In the genomic region with DNA sequence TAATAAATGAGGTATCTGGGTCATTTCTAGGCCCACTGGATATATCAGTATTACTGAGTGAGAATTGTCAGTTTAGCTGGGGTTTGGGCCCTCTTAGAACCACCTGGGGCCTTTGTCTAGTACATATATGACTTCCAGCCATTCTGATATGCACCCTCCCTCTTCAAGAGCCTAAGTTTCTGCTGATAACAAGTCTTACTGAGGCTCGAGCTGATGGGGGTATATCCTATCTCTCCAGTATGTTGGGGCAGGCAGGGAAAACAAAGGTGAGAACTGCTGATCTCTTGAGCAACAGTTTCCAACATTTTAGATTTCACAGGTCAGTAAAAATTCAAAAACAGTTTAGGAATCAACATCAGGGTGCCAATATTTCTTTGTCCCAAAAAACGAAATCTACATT, we compare ENCODE assay signal across 23 cellular contexts. TPM values are rescaled to one million over a fixed set of nuclear protein-coding genes. Genes with fewer than 3 reads are reported as not detected.
DNase-seq lines count a peak whose midpoint lies in the region; ATAC-seq, FAIRE-seq and TF ChIP-seq lines count a peak whose summit lies in the region.
"Had no signal": no experiment of that assay in that cellular context is flagged by ENCODE, and none has a peak within 500 bp of the region (broad histone marks: within the 10 kb centered on the region; RNA-seq: fewer than 3 reads in every experiment).

No MANE protein-coding gene starts in this region.

- H3K9me3 ChIP-seq in DOHH2 (ENCODE audit: control insufficient read depth, insufficient read depth, low read length) (no peaks in the 10 kb centered on the region), OCI-LY1 (ENCODE audit: low read length) (no peaks in the 10 kb centered on the region), SU-DHL-6 (ENCODE audit: insufficient read depth, low read length) (no peaks in the 10 kb centered on the region), K562 (replicated peaks; ENCODE audit: control insufficient read depth, insufficient read depth, low read depth, low read length) (no peaks in the 10 kb centered on the region)
- H3K9me3 ChIP-seq: A549; BLaER1 treated with 17β-estradiol and CSF1 and Interleukin-3, amounts not matched to agents 10 nM and 100 nM; Caco-2 had no signal

- intact Hi-C loops in K562 (cut with micrococcal nuclease): loop anchor here (5.0 to 10.0 kb wide), 2 partner anchors 111 to 461 kb away; no protein-coding TSS in a partner anchor

- no peaks in the 10 kb centered on the region for H3K9me1 ChIP-seq in K562 (ENCODE audit: control insufficient read depth, insufficient read depth, low read length)

- H3K9me2 ChIP-seq in DOHH2 (replicated peaks; ENCODE audit: control insufficient read depth, low read length) (no peaks in the 10 kb centered on the region), OCI-LY1 (ENCODE audit: low read depth, low read length) (no peaks in the 10 kb centered on the region), SU-DHL-6 (replicated peaks; ENCODE audit: insufficient read depth, low read length) (no peaks in the 10 kb centered on the region)

- POLR2A ChIA-PET in K562 (lab: Yijun Ruan, JAX): interaction anchor here (1.0 to 1.5 kb wide), 3 partner anchors 11 to 176 kb away, joined by 3 to 4 read pairs (median 3); no protein-coding TSS in a partner anchor

- peak; percentile 26 for FAIRE-seq in K562 (lab: Jason Lieb, UNC)
- FAIRE-seq: A549, D721Med, GM12878, GM12892, GM18507 had no signal

- H3K9ac ChIP-seq in OCI-LY1 (ENCODE audit: low read length) (peak overlapping the region; percentile 60; the same call in 1 of the 2 replicates), SU-DHL-6 (ENCODE audit: low read length) (peak overlapping the region; percentile 43; the same call in 1 of the 2 replicates), K562 (ENCODE audit: insufficient read depth in 1 of 2, low read depth in 2 of 2, low read length in 2 of 2) (no peak overlapping the region)
- H3K9ac ChIP-seq: BLaER1 treated with 17β-estradiol and CSF1 and Interleukin-3, amounts not matched to agents 10 nM and 100 nM had no signal

- H3K4me1 ChIP-seq in DOHH2 (ENCODE audit: control insufficient read depth, low read length) (peaks cover 64% of the 10 kb centered on the region), OCI-LY1 (ENCODE audit: insufficient read depth, low read length, severe bottlenecking) (peaks cover 74% of the 10 kb centered on the region), K562 (replicated peaks in 1 of 2; ENCODE audit: control insufficient read depth in 2 of 2, insufficient read depth in 2 of 2, low read length in 2 of 2) (peaks cover 0 to 10% of the 10 kb centered on the region in 2 experiments; a peak in 3 of 5 replicates)
- H3K4me1 ChIP-seq: A549, Caco-2 had no signal

- H3K4me3 ChIP-seq in DOHH2 (ENCODE audit: low read length): peak overlapping the region; percentile 54
- no peak overlapping the region for H3K4me3 ChIP-seq in OCI-LY1 (ENCODE audit: low read depth, low read length, poor library complexity, severe bottlenecking)
- no peak overlapping the region for H3K4me3 ChIP-seq in SU-DHL-6 (ENCODE audit: insufficient read depth, low read length, poor library complexity, severe bottlenecking)
- no peak overlapping the region for H3K4me3 ChIP-seq in K562
- H3K4me3 ChIP-seq: A549; BLaER1 treated with 17β-estradiol and CSF1 and Interleukin-3, amounts not matched to agents 10 nM and 100 nM; GM12878 had no signal

- H2AFZ ChIP-seq in OCI-LY1 (ENCODE audit: low read length) (0 out of 2 replicates have a peak overlapping the region, but pooled peaks have one; percentile 22), SU-DHL-6 (ENCODE audit: low read depth, low read length, severe bottlenecking) (peak overlapping the region; percentile 17), K562 (ENCODE audit: low read depth, low read length) (peak overlapping the region; percentile 44)

- TF ChIP-seq EP300 in K562 (IDR thresholded peaks at IDR 0.05; ENCODE audit: low read length): no peak

- in situ Hi-C loops in K562 (cut with MboI): no loop called here

- no peak for TF ChIP-seq POLR2A in K562 (conservative IDR thresholded peaks at IDR 0.05)

- H3K79me2 ChIP-seq in DOHH2 (ENCODE audit: control insufficient read depth, low read length) (no peaks in the 10 kb centered on the region), OCI-LY1 (ENCODE audit: insufficient read depth, low read length) (no peaks in the 10 kb centered on the region), SU-DHL-6 (ENCODE audit: insufficient read depth, low read length) (no peaks in the 10 kb centered on the region), K562 (ENCODE audit: control insufficient read depth, insufficient read depth, low read length) (no peaks in the 10 kb centered on the region)

- no peak for TF ChIP-seq RAD21 in K562 (CRISPR knock-in tag; conservative IDR thresholded peaks at IDR 0.05 in 1 of 2, IDR thresholded peaks at IDR 0.05 in 1 of 2)

- no peak for TF ChIP-seq CTCF in DOHH2 (IDR thresholded peaks at IDR 0.05; ENCODE audit: low read depth, low read length, poor library complexity, severe bottlenecking)
- TF ChIP-seq CTCF in OCI-LY1 (IDR thresholded peaks at IDR 0.05; ENCODE audit: low read length): no peak
- no peak for TF ChIP-seq CTCF in SU-DHL-6 (IDR thresholded peaks at IDR 0.05; ENCODE audit: insufficient read depth, low read length, poor library complexity, severe bottlenecking)
- no peak for TF ChIP-seq CTCF in K562 (IDR thresholded peaks at IDR 0.05 in 2 of 3, conservative IDR thresholded peaks at IDR 0.05 in 1 of 3; ENCODE audit: insufficient read depth in 2 of 3, low read depth in 1 of 3, low read length in 3 of 3)

- peak; percentile 73 for ATAC-seq in K562
- no peak for ATAC-seq in GM21619 (IDR thresholded peaks at IDR 0.05; ENCODE audit: unreplicated experiment)
- ATAC-seq: A549; CD8-positive, alpha-beta T cell; GM12878 had no signal

- no peaks in the 10 kb centered on the region for H3K27me3 ChIP-seq in DOHH2 (ENCODE audit: control insufficient read depth, low read length)
- H3K27me3 ChIP-seq in OCI-LY1 (ENCODE audit: insufficient read depth, low read length): no peaks in the 10 kb centered on the region
- no peaks in the 10 kb centered on the region for H3K27me3 ChIP-seq in SU-DHL-6 (ENCODE audit: low read length)
- H3K27me3 ChIP-seq in K562 (ENCODE audit: control insufficient read depth in 2 of 2, insufficient read depth in 2 of 2, low read length in 2 of 2): no peaks in the 10 kb centered on the region
- H3K27me3 ChIP-seq: BLaER1 treated with 17β-estradiol and CSF1 and Interleukin-3, amounts not matched to agents 10 nM and 100 nM had no signal

- H3F3A ChIP-seq in DOHH2 (ENCODE audit: control insufficient read depth, insufficient read depth) (peaks cover 9% of the 10 kb centered on the region), OCI-LY1 (ENCODE audit: insufficient read depth, low read length) (no peaks in the 10 kb centered on the region), SU-DHL-6 (ENCODE audit: insufficient read depth) (peaks cover 20% of the 10 kb centered on the region)

- peak overlapping the region; percentile 81 for H3K27ac ChIP-seq in DOHH2 (ENCODE audit: low read depth, low read length)
- peak overlapping the region; percentile 91 for H3K27ac ChIP-seq in OCI-LY1 (ENCODE audit: low read depth, low read length, poor library complexity, severe bottlenecking)
- H3K27ac ChIP-seq in SU-DHL-6 (ENCODE audit: low read depth, low read length): peak overlapping the region; percentile 94
- no peak overlapping the region for H3K27ac ChIP-seq in K562 (ENCODE audit: extremely low read depth, low read depth, low read length)
- H3K27ac ChIP-seq: 22Rv1; A549; BLaER1 treated with 17β-estradiol and CSF1 and Interleukin-3, amounts not matched to agents 10 nM and 100 nM; C4-2B had no signal

- BruUV-seq in K562 (replicated peaks; lab: Mats Ljungman, UMichigan): no TSS peak

- H3K36me3 ChIP-seq in DOHH2 (ENCODE audit: control insufficient read depth, low read length) (no peaks in the 10 kb centered on the region; the same call in 1 of the 2 replicates), OCI-LY1 (ENCODE audit: insufficient read depth, low read length) (no peaks in the 10 kb centered on the region), SU-DHL-6 (ENCODE audit: low read length) (no peaks in the 10 kb centered on the region), K562 (ENCODE audit: control insufficient read depth, insufficient read depth, low read length) (no peaks in the 10 kb centered on the region)
- H3K36me3 ChIP-seq: BLaER1 treated with 17β-estradiol and CSF1 and Interleukin-3, amounts not matched to agents 10 nM and 100 nM had no signal

- H3K4me2 ChIP-seq in DOHH2 (ENCODE audit: low read length) (peak overlapping the region; percentile 71), OCI-LY1 (ENCODE audit: low read length) (no peak overlapping the region), SU-DHL-6 (ENCODE audit: low read depth, low read length, poor library complexity, severe bottlenecking) (peak overlapping the region; percentile 83), K562 (ENCODE audit: insufficient read depth, low read length) (peak overlapping the region; percentile 22; the same call in 1 of the 2 replicates)
- H3K4me2 ChIP-seq: A549; BLaER1 treated with 17β-estradiol and CSF1 and Interleukin-3, amounts not matched to agents 10 nM and 100 nM had no signal

- no peaks in the 10 kb centered on the region for H4K20me1 ChIP-seq in DOHH2 (ENCODE audit: control insufficient read depth, insufficient read depth, low read depth, low read length)
- H4K20me1 ChIP-seq in OCI-LY1 (ENCODE audit: insufficient read depth, low read length): no peaks in the 10 kb centered on the region
- no peaks in the 10 kb centered on the region for H4K20me1 ChIP-seq in SU-DHL-6 (ENCODE audit: low read depth, low read length)
- H4K20me1 ChIP-seq in K562 (replicated peaks; ENCODE audit: control insufficient read depth, insufficient read depth, low read length): no peaks in the 10 kb centered on the region
- H4K20me1 ChIP-seq: BLaER1 treated with 17β-estradiol and CSF1 and Interleukin-3, amounts not matched to agents 10 nM and 100 nM had no signal

- DNase-seq in K562 (ENCODE audit: extremely low read depth in 1 of 4, low spot score in 3 of 4) (peak; percentile 24 to 70 (median 50)), SIG-M5 treated with dmso at 0.1 percent for 504 hours (lab: John Stamatoyannopoulos, UW; ENCODE audit: unreplicated experiment) (no peak), NCI-H82 (lab: John Stamatoyannopoulos, UW) (no peak)
- DNase-seq: AML-193; Caco-2; Calu3; CD4-positive, alpha-beta T cell; CD8-positive, alpha-beta T cell; DMS79 treated with DMSO at 0.1 percent for 48 hours; EL; GDM1 had no signal

- CTCF ChIA-PET in K562 (lab: Yijun Ruan, JAX; ENCODE audit: low intra/inter-chr PET ratio): no interaction called here

- WGBS in K562 (ENCODE audit: insufficient coverage, low coverage, missing lambda C conversion rate): 0% methylated on average over 2 of the region's 2 CpGs

RNA-seq across cellular contexts. Expression of a gene that starts 10.8 kb away (rescaled TPM):
- total RNA-seq in K562 (2011; cell fraction: chromatin; rRNA removed; ENCODE audit: low replicate concordance): 5.4 and 16.5 TPM in 2 replicates
- 4.0 and 7.5 TPM in 2 replicates for total RNA-seq in K562 (2011; cell fraction: nucleolus; rRNA removed)
- total RNA-seq in K562 (2011; cell fraction: nucleoplasm; rRNA removed): 5.4 and 9.7 TPM in 2 replicates
- 13.9 and 18.1 TPM in 2 replicates for total RNA-seq in K562 (2014; rRNA removed)
- 6.8 and 8.1 TPM in 2 replicates for total RNA-seq in K562 (2014; rRNA removed; fragmentation: Illumina TruSeq; extraction: Trizol)
- 5.2 and 5.9 TPM in 2 replicates for total RNA-seq in K562 (2015; rRNA removed; fragmentation: Illumina TruSeq; extraction: Trizol)
- total RNA-seq in K562 (2021): 8.3 and 9.4 TPM in 2 replicates
- polyA plus RNA-seq in K562 (2011; rRNA removed): 4.1 and 5.5 TPM in 2 replicates
- 1.7 and 3.0 TPM in 2 replicates for polyA plus RNA-seq in K562 (2011; cell fraction: cytosol; rRNA removed)
- 3.2 and 4.0 TPM in 2 replicates for polyA plus RNA-seq in K562 (2011; cell fraction: nucleus; rRNA removed)
- polyA plus RNA-seq in K562 (2012): 3.6 and 5.3 TPM in 2 replicates
- 4.7 and 5.5 TPM in 2 replicates for polyA plus RNA-seq in K562 (2014; fragmentation: Illumina TruSeq; extraction: Trizol)
- 1 to 10 TPM; 1.1 to 1.2 TPM for polyA plus RNA-seq in K562 (2014; fragmentation: Nextera tagmentation; extraction: Ambion mirVana)
- polyA plus RNA-seq in K562 (2014; rRNA removed): 4.7 and 4.9 TPM in 2 replicates
- polyA minus RNA-seq in K562 (2011; rRNA and poly(A)+ RNA removed): 6.5 and 9.6 TPM in 2 replicates
- 4.6 and 5.2 TPM in 2 replicates for polyA minus RNA-seq in K562 (2011; cell fraction: cytosol; rRNA and poly(A)+ RNA removed)
- polyA minus RNA-seq in K562 (2011; cell fraction: nucleus; rRNA and poly(A)+ RNA removed): 17.7 and 20.2 TPM in 2 replicates

Comparison
In these comparisons a context has a peak if more than half of its experiments do, and no peak if none do; other contexts are left out.
1. H3K9ac ChIP-seq: peak in OCI-LY1 (single experiment) and SU-DHL-6 (single experiment); none in K562 (0 of 2).
2. DNase-seq: peak in K562 (4 of 4); none in SIG-M5 treated with dmso at 0.1 percent for 504 hours (single experiment) and NCI-H82 (single experiment).
3. Peak in every context shown above with its lines, with median percentiles within 50 percentile points of each other: H2AFZ ChIP-seq.